In genomic region chr7:155769701-155770100, GRCh38 we compare ENCODE assay signal across 17 cellular contexts. TPM values are rescaled to one million over a fixed set of nuclear protein-coding genes. Genes with fewer than 3 reads are reported as not detected.
DNase-seq lines count a peak whose midpoint lies in the region; ATAC-seq, FAIRE-seq and TF ChIP-seq lines count a peak whose summit lies in the region.
"Had no signal": no experiment of that assay in that cellular context is flagged by ENCODE, and none has a peak within 500 bp of the region (broad histone marks: within the 10 kb centered on the region; RNA-seq: fewer than 3 reads in every experiment).

No MANE protein-coding gene starts in this region.

- H3K9me3 Mint-ChIP-seq in activated naive CD4-positive, alpha-beta T cell treated with anti-CD3 and anti-CD28 coated beads, Interleukin-2, amount 50 U/mL, for 72 hours = no peaks in the 10 kb centered on the region
- H3K9me3 Mint-ChIP-seq in activated naive CD4-positive, alpha-beta T cell treated with anti-CD3 and anti-CD28 coated beads, Interleukin-2, amount 10 ng/mL, durations not matched to agents 7 days and 5 days = no peaks in the 10 kb centered on the region

- TF ChIP-seq CTCF in GM12878 (IDR thresholded peaks at IDR 0.05 in 2 of 3, conservative IDR thresholded peaks at IDR 0.05 in 1 of 3; ENCODE audit: control insufficient read depth in 2 of 3, extremely low read depth in 1 of 3, insufficient read depth in 1 of 3, low read depth in 3 of 3, low read length in 3 of 3) (no peak), suprapubic skin (IDR thresholded peaks at IDR 0.05) (no peak)

- TF ChIP-seq RAD21 in GM12878 (IDR thresholded peaks at IDR 0.05; ENCODE audit: insufficient read depth, low read depth, low read length) = no peak

- ATAC-seq in activated naive CD4-positive, alpha-beta T cell treated with anti-CD3 and anti-CD28 coated beads, Interleukin-2, amount 50 U/mL, for 72 hours = no peak
- no peak for ATAC-seq in GM12878

- H3K4me3 ChIP-seq in GM12878 (no peak overlapping the region), suprapubic skin (no peak overlapping the region), MG63 (no peak overlapping the region)
- H3K4me3 ChIP-seq: lung, pancreas, SK-N-MC, transverse colon had no signal

- intact Hi-C loops in GM12878 (cut with micrococcal nuclease; ENCODE audit: unreplicated experiment) = loop anchor here (10.0 kb wide), 1 partner anchor 845 kb away; no protein-coding TSS in a partner anchor

- DNase-seq in activated naive CD4-positive, alpha-beta T cell treated with anti-CD3 and anti-CD28 coated beads, Interleukin-2, amount 50 U/mL, for 72 hours (ENCODE audit: low spot score in 2 of 2) = no peak
- DNase-seq in activated naive CD4-positive, alpha-beta T cell treated with anti-CD3 and anti-CD28 coated beads, Interleukin-2, amount 10 ng/mL, durations not matched to agents 7 days and 5 days = no peak
- DNase-seq in GM12878 (ENCODE audit: low read depth, low spot score) (no peak), kidney glomerular epithelial cell (lab: John Stamatoyannopoulos, UW) (peak; percentile 92), suprapubic skin (ENCODE audit: low spot score in 2 of 2) (no peak), MG63 (no peak), GM19240 (ENCODE audit: insufficient read length, low spot score) (no peak), HuH-7 (ENCODE audit: low spot score) (no peak)
- DNase-seq: NCI-H2171 treated with DMSO at 0.1 percent for 48 hours, pancreas, transverse colon had no signal

- SMC1A ChIA-PET in GM12878 (lab: Charles Lee; ENCODE audit: uncharacterized antibody, unreplicated experiment) = interaction anchor here (1.1 kb wide), 1 partner anchor 31 kb away, joined by 3 read pairs; no protein-coding TSS in a partner anchor

- peaks cover 23% of the 10 kb centered on the region for H3K4me1 Mint-ChIP-seq in activated naive CD4-positive, alpha-beta T cell treated with anti-CD3 and anti-CD28 coated beads, Interleukin-2, amount 10 ng/mL, durations not matched to agents 7 days and 5 days

- H3K4me1 ChIP-seq in GM12878 (ENCODE audit: control insufficient read depth, insufficient read depth, low read length) = peaks cover 4% of the 10 kb centered on the region; the same call in 1 of the 2 replicates
- peaks cover 8% of the 10 kb centered on the region for H3K4me1 ChIP-seq in suprapubic skin
- H3K4me1 ChIP-seq: pancreas had no signal

- H3K9ac ChIP-seq in GM12878 (ENCODE audit: control insufficient read depth, insufficient read depth, low read length) = no peak overlapping the region

- 96% methylated on average over 6 of the region's 6 CpGs for WGBS in GM12878 (ENCODE audit: insufficient coverage, insufficient replicate concordance, low lambda C conversion rate, missing lambda C conversion rate)
- WGBS in suprapubic skin = 61% methylated on average over 6 of the region's 6 CpGs

- H3K27me3 ChIP-seq in GM12878 (replicated peaks in 1 of 2; ENCODE audit: control insufficient read depth in 2 of 2, insufficient read depth in 2 of 2, low read length in 1 of 2) = no peaks in the 10 kb centered on the region
- no peaks in the 10 kb centered on the region for H3K27me3 ChIP-seq in suprapubic skin
- no peaks in the 10 kb centered on the region for H3K27me3 ChIP-seq in MG63
- H3K27me3 ChIP-seq: pancreas, transverse colon had no signal

- H3K4me3 Mint-ChIP-seq in activated naive CD4-positive, alpha-beta T cell treated with anti-CD3 and anti-CD28 coated beads, Interleukin-2, amount 10 ng/mL, durations not matched to agents 7 days and 5 days = no peak overlapping the region

- no peak overlapping the region for H2AFZ ChIP-seq in GM12878 (ENCODE audit: control insufficient read depth, low read depth, low read length)

- H3K27ac ChIP-seq in GM12878 (ENCODE audit: control insufficient read depth, insufficient read depth) (no peak overlapping the region), suprapubic skin (peak overlapping the region; percentile 4)
- H3K27ac ChIP-seq: pancreas, SK-N-MC, VCaP had no signal

- H3K79me2 ChIP-seq in GM12878 (ENCODE audit: control insufficient read depth, insufficient read depth, low read length) = peaks cover 1% of the 10 kb centered on the region

- no peaks in the 10 kb centered on the region for H3K27me3 Mint-ChIP-seq in activated naive CD4-positive, alpha-beta T cell treated with anti-CD3 and anti-CD28 coated beads, Interleukin-2, amount 10 ng/mL, durations not matched to agents 7 days and 5 days

- TF ChIP-seq POLR2A in GM12878 (IDR thresholded peaks at IDR 0.05; ENCODE audit: low read depth, low read length) (no peak), suprapubic skin (IDR thresholded peaks at IDR 0.05) (no peak)

- H3K4me2 ChIP-seq in GM12878 (ENCODE audit: control insufficient read depth, insufficient read depth) = no peak overlapping the region

- H3K36me3 ChIP-seq in GM12878 (ENCODE audit: control insufficient read depth in 2 of 2, insufficient read depth in 2 of 2, low read length in 1 of 2) (peaks cover 25 to 64% of the 10 kb centered on the region in 2 experiments), suprapubic skin (peaks cover 74% of the 10 kb centered on the region), MG63 (no peaks in the 10 kb centered on the region; the same call in 1 of the 2 replicates)

- in situ Hi-C loops in GM12878 (cut with MboI) = loop anchor here (25.0 kb wide), 1 partner anchor 382 kb away; no protein-coding TSS in a partner anchor

- no peaks in the 10 kb centered on the region; the same call in 1 of the 2 replicates for H4K20me1 ChIP-seq in GM12878 (ENCODE audit: control insufficient read depth, insufficient read depth)

- no peak for FAIRE-seq in GM12878 (lab: Jason Lieb, UNC)
- FAIRE-seq: endothelial cell of umbilical vein, pancreas had no signal

- peaks cover 9 to 17% of the 10 kb centered on the region in 2 donors for H3K36me3 Mint-ChIP-seq in activated naive CD4-positive, alpha-beta T cell treated with anti-CD3 and anti-CD28 coated beads, Interleukin-2, amount 50 U/mL, for 72 hours
- peaks cover 55% of the 10 kb centered on the region for H3K36me3 Mint-ChIP-seq in activated naive CD4-positive, alpha-beta T cell treated with anti-CD3 and anti-CD28 coated beads, Interleukin-2, amount 10 ng/mL, durations not matched to agents 7 days and 5 days

- TSS peak; percentile 5 for BruUV-seq in GM12878 (replicated peaks; lab: Mats Ljungman, UMichigan)

- RAD21 ChIA-PET in GM12878 (lab: Charles Lee; ENCODE audit: unreplicated experiment) = no interaction called here

- H3K9me3 ChIP-seq in GM12878 (replicated peaks; ENCODE audit: control insufficient read depth, insufficient read depth, low read length) (no peaks in the 10 kb centered on the region), suprapubic skin (no peaks in the 10 kb centered on the region), MG63 (no peaks in the 10 kb centered on the region)
- H3K9me3 ChIP-seq: pancreas, transverse colon had no signal

- POLR2A ChIA-PET in GM12878 (lab: Charles Lee) = no interaction called here

- CTCF ChIA-PET in activated naive CD4-positive, alpha-beta T cell treated with anti-CD3 and anti-CD28 coated beads, Interleukin-2, amount 10 ng/mL, durations not matched to agents 7 days and 5 days (lab: Charles Lee) = interaction anchor here (9.4 kb wide), 1 partner anchor 172 kb away, joined by 201 read pairs; no protein-coding TSS in a partner anchor
- CTCF ChIA-PET in GM12878 (lab: Yijun Ruan, JAX) = interaction anchor here (0.7 to 3.0 kb wide), 4 partner anchors 29 to 173 kb away, joined by 3 to 24 read pairs (median 5); no protein-coding TSS in a partner anchor

- H3K27ac Mint-ChIP-seq in activated naive CD4-positive, alpha-beta T cell treated with anti-CD3 and anti-CD28 coated beads, Interleukin-2, amount 50 U/mL, for 72 hours = peak overlapping the region; percentile 17 to 69
- no peak overlapping the region for H3K27ac Mint-ChIP-seq in activated naive CD4-positive, alpha-beta T cell treated with anti-CD3 and anti-CD28 coated beads, Interleukin-2, amount 10 ng/mL, durations not matched to agents 7 days and 5 days

- no peak for TF ChIP-seq EP300 in GM12878 (IDR thresholded peaks at IDR 0.05; ENCODE audit: borderline replicate concordance in 1 of 2, control insufficient read depth in 1 of 2, low read depth in 2 of 2, low read length in 2 of 2)
- no peak for TF ChIP-seq EP300 in suprapubic skin (IDR thresholded peaks at IDR 0.05)

RNA-seq across cellular contexts. Expression of gene SHH, which starts 42.6 kb away (rescaled TPM):
- not detected for total RNA-seq in activated naive CD4-positive, alpha-beta T cell treated with anti-CD3 and anti-CD28 coated beads, Interleukin-2, amount 50 U/mL, for 72 hours
- not detected in 2 replicates for total RNA-seq in GM12878 (2013; cell fraction: nucleolus; rRNA removed)
- total RNA-seq in GM12878 (2014; rRNA removed) (not detected in 2 replicates), GM12878 (2014; rRNA removed; fragmentation: Illumina TruSeq; extraction: Trizol) (not detected in 2 replicates), GM12878 (2021) (not detected in 2 replicates), suprapubic skin (under 1 TPM in 2 of 4 donors, not detected in 2; 0.21 to 0.68 TPM)
- not detected for polyA plus RNA-seq in GM12878 (2011; ENCODE audit: low read depth)
- polyA plus RNA-seq in GM12878 (2011; rRNA removed) (not detected in 2 replicates), GM12878 (2014; fragmentation: Illumina TruSeq; extraction: Trizol) (not detected in 2 replicates), GM12878 (2014; fragmentation: Nextera tagmentation; extraction: Ambion mirVana) (not detected), GM12878 (2014; rRNA removed) (not detected in 2 replicates), GM12878 (2016; fragmentation: Nextera tagmentation; extraction: Ambion mirVana) (not detected)
- polyA plus RNA-seq in GM12878 (2011; cell fraction: cytosol; rRNA removed) = 0.02 TPM in 1 of 2 replicates, not detected in the other
- 0.01 TPM in 1 of 2 replicates, not detected in the other for polyA plus RNA-seq in GM12878 (2011; cell fraction: nucleus; rRNA removed)
- not detected in 2 replicates for polyA plus RNA-seq in GM12878 (2012)
- not detected in 2 replicates for polyA minus RNA-seq in GM12878 (2011; rRNA and poly(A)+ RNA removed)
- polyA minus RNA-seq in GM12878 (2011; cell fraction: cytosol; rRNA and poly(A)+ RNA removed) = not detected in 2 replicates
- polyA minus RNA-seq in GM12878 (2011; cell fraction: nucleus; rRNA and poly(A)+ RNA removed) = not detected in 2 replicates
- not detected in 2 replicates for total RNA-seq in MG63 (2014; rRNA removed; shearing (Covaris generic); ENCODE audit: low replicate concordance)
- total RNA-seq: A673, endothelial cell of umbilical vein, HT1080 had no signal
- polyA plus RNA-seq: endothelial cell of umbilical vein had no signal
